8 cellular contexts compared by ENCODE assay signal in the genomic region with DNA sequence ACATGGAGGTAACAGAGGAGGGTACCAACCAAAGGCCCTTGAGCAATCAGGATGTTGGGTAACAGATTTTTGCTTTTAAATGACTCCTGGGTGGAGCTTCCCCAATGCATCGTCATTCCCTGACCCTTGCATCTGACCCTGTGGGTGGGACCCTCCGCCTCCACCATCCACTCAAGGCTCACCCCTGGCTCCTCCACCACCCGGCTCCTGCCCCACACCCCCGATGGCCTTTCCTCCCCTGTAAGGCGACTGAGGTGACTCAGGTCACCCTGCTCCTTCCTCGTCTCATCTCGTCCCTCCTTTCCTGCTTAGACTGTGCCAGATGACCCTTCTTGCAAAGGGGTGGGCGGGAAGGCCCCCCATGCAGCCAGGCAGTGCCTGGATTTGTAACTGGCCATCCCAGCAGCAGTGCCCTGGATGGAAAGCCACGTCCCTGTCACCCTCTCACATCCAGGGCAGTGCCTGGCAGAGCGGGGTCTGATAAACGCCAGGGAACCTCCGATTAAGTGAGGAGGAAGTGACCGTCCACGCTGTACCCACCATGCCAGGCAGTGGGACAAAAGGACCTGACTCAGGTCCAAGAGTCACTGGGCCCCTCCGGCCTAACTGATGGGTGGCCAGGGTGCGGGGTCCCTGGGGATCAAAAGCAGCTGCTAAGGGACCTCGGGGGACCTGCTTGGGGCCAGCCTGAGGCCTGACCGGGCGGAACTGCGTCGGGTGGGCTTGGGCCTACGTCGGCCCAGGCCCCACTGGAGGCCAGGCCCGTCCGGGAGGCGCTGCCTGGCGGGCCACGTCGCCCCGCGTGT. TPM values are rescaled to one million over a fixed set of nuclear protein-coding genes. Genes with fewer than 3 reads are reported as not detected.
A peak's percentile ranks its signal among the peaks of the same experiment; 100 is the strongest.
DNase-seq lines count a peak whose midpoint lies in the region; ATAC-seq and TF ChIP-seq lines count a peak whose summit lies in the region.

No MANE protein-coding gene starts in this region.

- no peaks in the 10 kb centered on the region for H3K27me3 ChIP-seq in SJSA1 (replicated peaks)
- H3K27me3 ChIP-seq in esophagus muscularis mucosa = no peaks in the 10 kb centered on the region
- no peaks in the 10 kb centered on the region for H3K27me3 ChIP-seq in osteoblast (ENCODE audit: insufficient read depth, low read length)

- TF ChIP-seq CTCF in esophagus muscularis mucosa (IDR thresholded peaks at IDR 0.05) = no peak
- no peak for TF ChIP-seq CTCF in osteoblast (IDR thresholded peaks at IDR 0.05; ENCODE audit: extremely low read depth, low read depth, low read length)

- intact Hi-C loops in esophagus muscularis mucosa (cut with DNase I) = loop anchor here (2.0 to 5.0 kb wide), 3 partner anchors 41 to 455 kb away; a partner anchor contains a TSS

- TF ChIP-seq POLR2A in esophagus muscularis mucosa (IDR thresholded peaks at IDR 0.05; ENCODE audit: low read depth) = peak; percentile 41

- DNase-seq in SJSA1 (ENCODE audit: low read depth in 1 of 2, low spot score in 2 of 2) = no peak
- DNase-seq in esophagus muscularis mucosa (ENCODE audit: extremely low spot score) = no peak
- DNase-seq in osteoblast (ENCODE audit: insufficient read length, low spot score, missing footprints) = peak; percentile 69
- no peak for DNase-seq in glomerular visceral epithelial cell (ENCODE audit: extremely low spot score)
- DNase-seq in RPMI8226 = no peak
- DNase-seq in amygdala (lab: John Stamatoyannopoulos, UW) = no peak

- H3K4me3 ChIP-seq in SJSA1 (no peak overlapping the region), esophagus muscularis mucosa (peak overlapping the region; percentile 23 to 78 (median 35)), osteoblast (ENCODE audit: insufficient read depth, low read length) (no peak overlapping the region)

- H3K4me1 ChIP-seq in SJSA1 (replicated peaks) (peaks cover 12% of the 10 kb centered on the region), esophagus muscularis mucosa (peaks cover 30 to 55% (median 55%) of the 10 kb centered on the region in 4 donors), osteoblast (ENCODE audit: insufficient read depth, low read length) (peaks cover 23% of the 10 kb centered on the region)

- H3K27ac ChIP-seq in SJSA1 (peak overlapping the region; percentile 39; the same call in 1 of the 2 replicates), esophagus muscularis mucosa (replicated peaks in 1 of 4) (peak overlapping the region; percentile 86 to 97 (median 96)), osteoblast (ENCODE audit: low read depth, low read length) (peak overlapping the region; percentile 68)

- no peaks in the 10 kb centered on the region for H4K20me1 ChIP-seq in osteoblast (ENCODE audit: insufficient read depth, low read length)

- peaks cover 18% of the 10 kb centered on the region for H3K79me2 ChIP-seq in osteoblast (ENCODE audit: insufficient read depth, low read length)

- H2AFZ ChIP-seq in osteoblast (ENCODE audit: low read length) = peak overlapping the region; percentile 77

- no peak for TF ChIP-seq EP300 in esophagus muscularis mucosa (IDR thresholded peaks at IDR 0.05)

- H3K9me3 ChIP-seq in SJSA1 (replicated peaks) (no peaks in the 10 kb centered on the region), esophagus muscularis mucosa (no peaks in the 10 kb centered on the region), osteoblast (ENCODE audit: low read depth, low read length) (no peaks in the 10 kb centered on the region)

- 80% methylated on average over 7 of the region's 31 CpGs for WGBS in esophagus muscularis mucosa

- H3K36me3 ChIP-seq in SJSA1 = peaks cover 18% of the 10 kb centered on the region
- peaks cover 14 to 26% (median 22%) of the 10 kb centered on the region in 4 donors for H3K36me3 ChIP-seq in esophagus muscularis mucosa
- peaks cover 8% of the 10 kb centered on the region for H3K36me3 ChIP-seq in osteoblast (ENCODE audit: insufficient read depth, low read length)

- ATAC-seq in GM19395 (IDR thresholded peaks at IDR 0.05; ENCODE audit: unreplicated experiment) (peak; percentile 15), GM21737 (IDR thresholded peaks at IDR 0.05; ENCODE audit: unreplicated experiment) (no peak)

- H3K4me2 ChIP-seq in osteoblast (ENCODE audit: insufficient read depth, low read length) = no peak overlapping the region

RNA-seq across cellular contexts. Expression of a gene that starts 0.6 kb away (rescaled TPM):
- 6.8 and 7.7 TPM in 2 replicates for total RNA-seq in SJSA1 (2014; rRNA removed; shearing (Covaris generic))
- total RNA-seq in esophagus muscularis mucosa (10 to 100 TPM; 29.0 to 59.0 (median 50.5) TPM), osteoblast (26.8 and 29.7 TPM in 2 replicates)

RNA-seq across cellular contexts. Expression of a gene that starts 40.9 kb away (rescaled TPM):
- total RNA-seq in SJSA1 (2014; rRNA removed; shearing (Covaris generic)) = 26.2 and 32.7 TPM in 2 replicates
- 10 to 100 TPM; 36.6 to 57.7 (median 43.5) TPM for total RNA-seq in esophagus muscularis mucosa
- total RNA-seq in osteoblast = 24.2 and 28.6 TPM in 2 replicates

Comparison
In these comparisons a context has a peak if more than half of its experiments do, and no peak if none do; other contexts are left out.
1. H3K27ac ChIP-seq: peak in every context shown above with its lines; median percentile 96 in esophagus muscularis mucosa; 68 in osteoblast; 39 in SJSA1.
2. H3K4me3 ChIP-seq: peak in esophagus muscularis mucosa (4 of 4); none in SJSA1 (single experiment) and osteoblast (single experiment).